Comparison of ENCODE assay signal across 8 cellular contexts in genomic region chrX:19343462-19344206, GRCh38. TPM values are rescaled to one million over a fixed set of nuclear protein-coding genes. Genes with fewer than 3 reads are reported as not detected.
DNase-seq lines count a peak whose midpoint lies in the region; ATAC-seq, FAIRE-seq and TF ChIP-seq lines count a peak whose summit lies in the region.

Gene PDHA1, plus strand, starts transcription at chrX:19343927. Its CDS starts 111 bp downstream, at chrX:19344038.

- peaks cover 5% of the 10 kb centered on the region; the same call in 1 of the 2 replicates for H4K20me1 ChIP-seq in OCI-LY7 (ENCODE audit: insufficient read depth, low read length)

- TF ChIP-seq CTCF in D721Med (IDR thresholded peaks at IDR 0.05; ENCODE audit: insufficient read depth, missing control alignments) (no peak), OCI-LY7 (conservative IDR thresholded peaks at IDR 0.05; ENCODE audit: low read length) (no peak), endothelial cell (IDR thresholded peaks at IDR 0.05; ENCODE audit: unreplicated experiment) (no peak)

- FAIRE-seq in D721Med (lab: Jason Lieb, UNC) = no peak

- H2AFZ ChIP-seq in OCI-LY7 (ENCODE audit: low read length) = peak within 1 kb of the TSS; percentile 91; the same call in 1 of the 2 replicates

- BruUV-seq in OCI-LY7 (replicated peaks; lab: Mats Ljungman, UMichigan) = no TSS peak

- DNase-seq in D721Med (ENCODE audit: insufficient read length, low spot score) (peak; percentile 51), HuH-7.5 (ENCODE audit: low spot score) (peak; percentile 50), OCI-LY7 (ENCODE audit: low spot score) (peak; percentile 93), activated T-cell treated with anti-CD3 and anti-CD28 coated beads for 1 hour (ENCODE audit: low read depth) (peak; percentile 87), endothelial cell (ENCODE audit: low spot score) (peak; percentile 82), middle frontal gyrus (ENCODE audit: extremely low spot score, low spot score) (peak; percentile 81)
- DNase-seq in stimulated activated CD8-positive, alpha-beta memory T cell treated with anti-CD3 and anti-CD28 coated beads, Interleukin-2, amount 100 ng/mL, for 48 hours (ENCODE audit: low read depth in 2 of 2) = peak; percentile 84 to 87

- no peaks in the 10 kb centered on the region for H3K9me3 Mint-ChIP-seq in endothelial cell (ENCODE audit: unreplicated experiment)

- ATAC-seq in GM21526 (IDR thresholded peaks at IDR 0.05; ENCODE audit: low FRiP score, unreplicated experiment) = peak; percentile 98

- peak within 1 kb of the TSS; percentile 86 for H3K4me3 ChIP-seq in OCI-LY7 (ENCODE audit: low read depth, low read length, poor library complexity, severe bottlenecking)

- peaks cover 28% of the 10 kb centered on the region for H3K4me1 ChIP-seq in OCI-LY7 (ENCODE audit: insufficient read depth, low read length, poor library complexity, severe bottlenecking)

- peaks cover 14% of the 10 kb centered on the region; the same call in 1 of the 2 replicates for H3K36me3 ChIP-seq in OCI-LY7 (ENCODE audit: insufficient read depth, low read length)

- peak within 1 kb of the TSS; percentile 95 for H3K4me2 ChIP-seq in OCI-LY7 (ENCODE audit: low read length)

- peaks cover 44% of the 10 kb centered on the region for H3K79me2 ChIP-seq in OCI-LY7 (ENCODE audit: insufficient read depth, low read depth, low read length)

- H3K9me3 ChIP-seq in OCI-LY7 (ENCODE audit: low read length) = no peaks in the 10 kb centered on the region

- H3K9me2 ChIP-seq in OCI-LY7 (ENCODE audit: insufficient read depth, low read length) = no peaks in the 10 kb centered on the region

- intact Hi-C loops in OCI-LY7 (cut with micrococcal nuclease; ENCODE audit: unreplicated experiment) = no loop called here

- peak within 1 kb of the TSS; percentile 90 for H3K4me3 Mint-ChIP-seq in endothelial cell (ENCODE audit: unreplicated experiment)

- POLR2A ChIA-PET in OCI-LY7 (lab: Charles Lee) = no interaction called here

- peak within 1 kb of the TSS; percentile 15 for H3K27ac Mint-ChIP-seq in endothelial cell (ENCODE audit: unreplicated experiment)

- H3K27me3 Mint-ChIP-seq in endothelial cell (ENCODE audit: unreplicated experiment) = no peaks in the 10 kb centered on the region

- H3K36me3 Mint-ChIP-seq in endothelial cell (ENCODE audit: low read depth, unreplicated experiment) = no peaks in the 10 kb centered on the region

- peaks cover 5% of the 10 kb centered on the region for H3K4me1 Mint-ChIP-seq in endothelial cell (ENCODE audit: unreplicated experiment)

- H3K27ac ChIP-seq in OCI-LY7 (ENCODE audit: low read depth, low read length, poor library complexity, severe bottlenecking) = peak within 1 kb of the TSS; percentile 26

- CTCF ChIA-PET in OCI-LY7 (lab: Charles Lee; ENCODE audit: unreplicated experiment) = no interaction called here

RNA-seq across cellular contexts. Expression of gene PDHA1, which starts in this region (rescaled TPM):
- 210 and 228 TPM in 2 replicates for total RNA-seq in OCI-LY7 (2014; rRNA removed; shearing (Covaris generic))
- total RNA-seq in OCI-LY7 (2022) (236 and 249 TPM in 2 replicates), endothelial cell (ENCODE audit: unreplicated experiment) (162 TPM)

Comparison
In these comparisons a context has a peak if more than half of its experiments do, and no peak if none do; other contexts are left out.
1. Peak in every context shown above with its lines: DNase-seq, ATAC-seq, H3K4me3 ChIP-seq and H3K27ac ChIP-seq.